25 cellular contexts compared by ENCODE assay signal in the genomic region with DNA sequence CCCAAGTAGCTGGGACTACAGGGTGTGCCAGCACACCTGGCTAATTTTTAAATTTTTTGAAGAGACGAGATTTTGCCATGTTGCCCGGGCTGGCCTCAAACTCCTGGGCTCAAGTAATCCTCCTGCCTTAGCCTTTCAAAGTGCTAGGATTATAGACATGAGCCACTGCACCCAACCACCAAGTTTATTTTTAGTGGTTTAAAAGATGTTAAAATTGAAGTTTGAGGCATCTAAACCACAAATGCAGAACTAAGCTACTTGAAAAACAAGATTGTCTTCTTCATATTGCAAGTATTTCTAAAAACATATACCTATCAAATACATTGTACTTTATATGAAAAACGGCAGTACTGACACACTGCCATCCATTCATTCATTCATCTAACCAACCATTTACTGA.
"Had no signal": no experiment of that assay in that cellular context is flagged by ENCODE, and none has a peak within 500 bp of the region (broad histone marks: within the 10 kb centered on the region; RNA-seq: fewer than 3 reads in every experiment).

No MANE protein-coding gene starts in this region.

- H3K4me1 ChIP-seq: ascending aorta had no signal

- H3K4me1 Mint-ChIP-seq: activated naive CD8-positive, alpha-beta T cell treated with anti-CD3 and anti-CD28 coated beads, Interleukin-2, amount 50 U/mL, for 24 hours; brain; central memory CD8-positive, alpha-beta T cell had no signal

- H3K9me3 ChIP-seq: ascending aorta had no signal

- H3K27me3 Mint-ChIP-seq: brain had no signal

- H3K27me3 ChIP-seq: ascending aorta had no signal

- H3K4me3 Mint-ChIP-seq: activated CD8-positive, alpha-beta T cell treated with anti-CD3 and anti-CD28 coated beads, Interleukin-2, amount 10 ng/mL, durations not matched to agents 7 days and 5 days; activated naive CD8-positive, alpha-beta T cell treated with anti-CD3 and anti-CD28 coated beads, Interleukin-2, amount 50 U/mL, for 24 hours; brain; central memory CD8-positive, alpha-beta T cell had no signal

- DNase-seq: activated CD4-positive, alpha-beta T cell treated with anti-CD3 and anti-CD28 coated beads for 48 hours; activated CD4-positive, alpha-beta T cell treated with anti-CD3 and anti-CD28 coated beads, Interleukin-2, amount 50 U/mL, for 4 hours; activated CD4-positive, CD25-positive, alpha-beta regulatory T cell treated with anti-CD3 and anti-CD28 coated beads, Interleukin-2, amount 50 U/mL, for 72 hours; activated CD8-positive, alpha-beta memory T cell treated with anti-CD3 and anti-CD28 coated beads, Interleukin-2, amount 50 U/mL, for 48 hours; activated CD8-positive, alpha-beta T cell treated with anti-CD3 and anti-CD28 coated beads, Interleukin-2, amount 10 ng/mL, durations not matched to agents 7 days and 5 days; activated effector memory CD4-positive, alpha-beta T cell treated with Interleukin-2 at 50 U/mL for 16 hours; activated naive CD4-positive, alpha-beta T cell; activated naive CD8-positive, alpha-beta T cell treated with anti-CD3 and anti-CD28 coated beads, Interleukin-2, amount 50 U/mL, for 24 hours; activated T-cell treated with anti-CD3 and anti-CD28 coated beads, Interleukin-2, amount 50 U/mL, for 1 hour; amniotic stem cell; NCI-H1092 treated with DMSO at 0.1 percent for 48 hours; NCI-H1417 treated with DMSO at 0.1 percent for 48 hours; NCI-H1694; NCI-H2029; NCI-H2107; NCI-H2171 treated with DMSO at 0.1 percent for 48 hours; NCI-H226; NCI-H526 treated with DMSO at 0.1 percent for 48 hours; NCI-H82; SIG-M5; T-helper 1 cell had no signal

- H3K4me3 ChIP-seq: ascending aorta had no signal

- H3K36me3 ChIP-seq: ascending aorta had no signal

- H3K27ac Mint-ChIP-seq: activated CD8-positive, alpha-beta T cell treated with anti-CD3 and anti-CD28 coated beads, Interleukin-2, amount 10 ng/mL, durations not matched to agents 7 days and 5 days; activated naive CD4-positive, alpha-beta T cell treated with anti-CD3 and anti-CD28 coated beads, Interleukin-2, amount 50 U/mL, for 72 hours; activated naive CD8-positive, alpha-beta T cell treated with anti-CD3 and anti-CD28 coated beads, Interleukin-2, amount 50 U/mL, for 24 hours; brain had no signal

- H3K27ac ChIP-seq: ascending aorta had no signal

- ATAC-seq: activated CD8-positive, alpha-beta T cell treated with anti-CD3 and anti-CD28 coated beads, Interleukin-2, amount 10 ng/mL, durations not matched to agents 7 days and 5 days; activated naive CD4-positive, alpha-beta T cell treated with anti-CD3 and anti-CD28 coated beads, Interleukin-2, amount 50 U/mL, for 72 hours; activated naive CD8-positive, alpha-beta T cell treated with anti-CD3 and anti-CD28 coated beads, Interleukin-2, amount 50 U/mL, for 24 hours had no signal

- H3K9me3 Mint-ChIP-seq: activated naive CD4-positive, alpha-beta T cell treated with anti-CD3 and anti-CD28 coated beads, Interleukin-2, amount 50 U/mL, for 72 hours; activated naive CD8-positive, alpha-beta T cell treated with anti-CD3 and anti-CD28 coated beads, Interleukin-2, amount 50 U/mL, for 24 hours; central memory CD8-positive, alpha-beta T cell had no signal

- H3K36me3 Mint-ChIP-seq: activated naive CD4-positive, alpha-beta T cell treated with anti-CD3 and anti-CD28 coated beads, Interleukin-2, amount 50 U/mL, for 72 hours had no signal
